In the genomic region with DNA sequence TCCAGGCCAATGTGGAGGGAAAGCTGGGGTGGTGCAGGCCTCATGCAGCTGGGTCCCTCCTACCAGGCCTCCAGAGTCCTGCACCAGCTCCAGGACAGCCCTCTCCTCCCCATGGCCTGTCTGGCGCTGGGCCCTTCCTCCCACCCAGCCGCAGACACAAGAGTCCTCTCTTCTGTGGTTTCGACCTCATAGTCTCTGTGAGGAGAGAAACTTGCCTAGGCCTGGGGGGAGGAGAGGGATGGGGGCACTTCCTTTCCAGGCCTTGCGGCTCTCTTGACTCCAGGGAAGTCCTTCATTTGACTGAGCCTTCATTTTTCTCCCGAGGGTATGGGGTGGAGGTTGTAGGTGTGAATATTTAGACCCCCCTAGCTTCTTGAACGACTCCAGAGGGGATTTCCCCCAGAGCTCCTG, we compare ENCODE assay signal across 8 cellular contexts.
DNase-seq lines count a peak whose midpoint lies in the region; ATAC-seq lines count a peak whose summit lies in the region.

No MANE protein-coding gene starts in this region.

- H3K27me3 ChIP-seq in muscle layer of colon (ENCODE audit: control insufficient read depth in 1 of 2, insufficient read depth in 2 of 2, low read length in 2 of 2) = no peaks in the 10 kb centered on the region

- H3K9me3 ChIP-seq in muscle layer of colon (ENCODE audit: low read length) = no peaks in the 10 kb centered on the region

- H3K36me3 ChIP-seq in muscle layer of colon (ENCODE audit: insufficient read depth, low read length) = peaks cover 40% of the 10 kb centered on the region

- H3K27ac ChIP-seq in muscle layer of colon (ENCODE audit: low read depth, low read length) = peak overlapping the region; percentile 86

- ATAC-seq in HG02642 (IDR thresholded peaks at IDR 0.05; ENCODE audit: poor library complexity, unreplicated experiment) = no peak

- DNase-seq in AG08396 (ENCODE audit: low spot score) (peak; percentile 64), MV-4-11 (lab: John Stamatoyannopoulos, UW) (peak; percentile 84), epidermal melanocyte (ENCODE audit: insufficient read length, low spot score) (peak; percentile 88), NCI-H1694 treated with DMSO at 0.1 percent for 48 hours (lab: John Stamatoyannopoulos, UW) (no peak), NCI-H2171 (lab: John Stamatoyannopoulos, UW) (no peak)
- no peak for DNase-seq in activated CD4-positive, alpha-beta T cell treated with anti-CD3 and anti-CD28 coated beads, Interleukin-2, amount 50 U/mL, for 48 hours

- H3K9ac ChIP-seq in muscle layer of colon (ENCODE audit: low read length) = peak overlapping the region; percentile 89

- peak overlapping the region; percentile 96 to 97 for H3K4me3 ChIP-seq in muscle layer of colon (ENCODE audit: low read depth in 1 of 2, low read length in 2 of 2)

- peaks cover 48% of the 10 kb centered on the region for H3K4me1 ChIP-seq in muscle layer of colon (ENCODE audit: insufficient read depth, low read length)

Comparison
In these comparisons a context has a peak if more than half of its experiments do, and no peak if none do; other contexts are left out.
1. DNase-seq: peak in AG08396 (single experiment), MV-4-11 (single experiment) and epidermal melanocyte (single experiment); none in NCI-H1694 treated with DMSO at 0.1 percent for 48 hours (single experiment), NCI-H2171 (single experiment) and activated CD4-positive, alpha-beta T cell treated with anti-CD3 and anti-CD28 coated beads, Interleukin-2, amount 50 U/mL, for 48 hours (0 of 2).